11 cellular contexts compared by ENCODE assay signal in the genomic region with DNA sequence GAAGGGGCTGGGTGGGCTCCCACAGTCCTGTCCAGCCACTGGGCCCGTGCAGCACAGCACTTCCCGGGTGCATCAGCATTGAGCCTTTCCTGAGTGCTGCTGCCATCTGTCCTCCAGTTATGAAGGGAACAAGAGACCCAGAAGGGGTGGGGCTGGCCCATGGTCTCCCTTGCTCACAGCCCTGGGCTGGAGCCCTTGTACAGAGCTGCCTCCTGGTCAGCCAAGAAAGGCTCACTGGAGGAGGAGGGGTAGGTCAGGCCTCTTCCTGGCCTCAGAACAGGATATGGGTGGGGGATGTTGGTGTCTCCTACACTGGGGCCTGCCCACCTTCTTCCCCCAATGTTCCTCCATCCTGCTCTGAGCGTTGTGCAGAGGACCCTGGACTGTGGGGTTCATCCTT. TPM values are rescaled to one million over a fixed set of nuclear protein-coding genes. Genes with fewer than 3 reads are reported as not detected.
DNase-seq lines count a peak whose midpoint lies in the region; ATAC-seq, FAIRE-seq and TF ChIP-seq lines count a peak whose summit lies in the region.
"Not testable (repeated sequence)": the region's sequence is repeated elsewhere in the genome, so short reads cannot be mapped to it uniquely, and the experiment has no call there.
"Had no signal": no experiment of that assay in that cellular context is flagged by ENCODE, and none has a peak within 500 bp of the region (broad histone marks: within the 10 kb centered on the region; RNA-seq: fewer than 3 reads in every experiment).

No MANE protein-coding gene starts in this region.

- H3K79me2 ChIP-seq in PC-3 (ENCODE audit: low read length); GM12878 (ENCODE audit: control insufficient read depth, insufficient read depth, low read length); HepG2 (ENCODE audit: insufficient read depth, low read length): not testable (repeated sequence)

- H3K27ac ChIP-seq in PC-3 (ENCODE audit: low read length); GM12878 (ENCODE audit: control insufficient read depth, insufficient read depth); right cardiac atrium (ENCODE audit: low read length); HepG2 (ENCODE audit: extremely low read length, insufficient read depth, low read length); aorta (ENCODE audit: low read depth in 1 of 2, low read length in 2 of 2): not testable (repeated sequence)

- H3K4me3 ChIP-seq in PC-3 (ENCODE audit: low read length); GM12878; right cardiac atrium (ENCODE audit: low read length); HepG2 (replicated peaks in 1 of 3; ENCODE audit: insufficient read depth in 1 of 3, low read depth in 2 of 3, low read length in 3 of 3); aorta (ENCODE audit: low read length in 2 of 2): not testable (repeated sequence)

- TF ChIP-seq CTCF in PC-3 (conservative IDR thresholded peaks at IDR 0.05; ENCODE audit: low read depth, low read length); GM12878 (IDR thresholded peaks at IDR 0.05 in 2 of 3, conservative IDR thresholded peaks at IDR 0.05 in 1 of 3; ENCODE audit: control insufficient read depth in 2 of 3, extremely low read depth in 1 of 3, insufficient read depth in 1 of 3, low read depth in 3 of 3, low read length in 3 of 3); HepG2 (CRISPR knock-in tag; IDR thresholded peaks at IDR 0.05); omental fat pad (IDR thresholded peaks at IDR 0.05): not testable (repeated sequence)

- H3K36me3 ChIP-seq in PC-3 (ENCODE audit: low read depth, low read length); GM12878 (ENCODE audit: control insufficient read depth in 2 of 2, insufficient read depth in 2 of 2, low read length in 1 of 2); HepG2 (replicated peaks in 1 of 2; ENCODE audit: control insufficient read depth in 1 of 2, insufficient read depth in 2 of 2, low read length in 2 of 2); aorta (ENCODE audit: control insufficient read depth in 1 of 2, insufficient read depth in 2 of 2, low read length in 1 of 2): not testable (repeated sequence)

- not testable (repeated sequence) for H3F3A ChIP-seq in PC-3 (ENCODE audit: low read length, unreplicated experiment)

- no CpG with 5 or more reads among the region's 3 CpGs for WGBS in GM12878 (ENCODE audit: insufficient coverage, insufficient replicate concordance, low lambda C conversion rate, missing lambda C conversion rate)
- WGBS in right cardiac atrium: no CpG with 5 or more reads among the region's 3 CpGs
- no CpG with 5 or more reads among the region's 3 CpGs for WGBS in HepG2 (ENCODE audit: low lambda C conversion rate)
- WGBS in aorta, 2 donors: no CpG with 5 or more reads among the region's 3 CpGs

- H3K4me2 ChIP-seq in PC-3 (ENCODE audit: low read length); GM12878 (ENCODE audit: control insufficient read depth, insufficient read depth); HepG2 (ENCODE audit: low read depth, low read length): not testable (repeated sequence)

- H3K4me1 ChIP-seq in PC-3 (ENCODE audit: insufficient read depth, low read length); GM12878 (ENCODE audit: control insufficient read depth, insufficient read depth, low read length); right cardiac atrium (ENCODE audit: control insufficient read depth, insufficient read depth, low read length); HepG2 (ENCODE audit: insufficient read depth, low read length); aorta (ENCODE audit: control insufficient read depth in 1 of 2, insufficient read depth in 2 of 2, low read length in 2 of 2): not testable (repeated sequence)

- intact Hi-C loops in PC-3 (cut with micrococcal nuclease); GM12878 (cut with micrococcal nuclease; ENCODE audit: unreplicated experiment); Right ventricle myocardium superior (cut with DNase I); right cardiac atrium (cut with DNase I); HepG2 (cut with micrococcal nuclease; ENCODE audit: unreplicated experiment); aorta (cut with DNase I): not testable (repeated sequence)

- H3K27me3 ChIP-seq in PC-3 (ENCODE audit: low read length); GM12878 (replicated peaks in 1 of 2; ENCODE audit: control insufficient read depth in 2 of 2, insufficient read depth in 2 of 2, low read length in 1 of 2); right cardiac atrium (ENCODE audit: control insufficient read depth, insufficient read depth); HepG2 (ENCODE audit: control insufficient read depth in 1 of 2, insufficient read depth in 2 of 2, low read length in 2 of 2); aorta (ENCODE audit: control insufficient read depth in 1 of 2, insufficient read depth in 2 of 2, low read length in 1 of 2): not testable (repeated sequence)

- not testable (repeated sequence) for H4K20me1 ChIP-seq in PC-3 (ENCODE audit: low read length); GM12878 (ENCODE audit: control insufficient read depth, insufficient read depth); HepG2 (ENCODE audit: insufficient read depth, low read length)

- not testable (repeated sequence) for H3K9ac ChIP-seq in PC-3 (ENCODE audit: low read length); GM12878 (ENCODE audit: control insufficient read depth, insufficient read depth, low read length); HepG2 (ENCODE audit: insufficient read depth, low read depth, low read length)

- SMC1A ChIA-PET in GM12878 (lab: Charles Lee; ENCODE audit: uncharacterized antibody, unreplicated experiment): not testable (repeated sequence)

- DNase-seq in PC-3; GM12878 (ENCODE audit: low read depth, low spot score); Right ventricle myocardium superior; right cardiac atrium; HepG2 (ENCODE audit: low spot score); omental fat pad (ENCODE audit: low spot score); aorta: not testable (repeated sequence)

- not testable (repeated sequence) for H2AFZ ChIP-seq in PC-3 (ENCODE audit: low read length); GM12878 (ENCODE audit: control insufficient read depth, low read depth, low read length); HepG2 (ENCODE audit: low read length)

- ATAC-seq in PC-3 (peak; percentile 23; the same call in 1 of the 2 replicates), GM12878 (peak; percentile 35; the same call in 2 of the 3 replicates), Right ventricle myocardium superior (ENCODE audit: poor library complexity) (peak; percentile 28), right cardiac atrium (peak; percentile 56 to 66), HepG2 (peak; percentile 52), omental fat pad (ENCODE audit: low FRiP score) (peak; percentile 28), aorta (ENCODE audit: low FRiP score) (peak; percentile 40)

- CTCF ChIA-PET in PC-3 (lab: Charles Lee); GM12878 (lab: Yijun Ruan, JAX); HepG2 (lab: Yijun Ruan, JAX; ENCODE audit: low intra/inter-chr PET ratio, low total read pairs): not testable (repeated sequence)

- H3K9me2 ChIP-seq in PC-3 (replicated peaks; ENCODE audit: low read length): not testable (repeated sequence)

- TF ChIP-seq POLR2A in GM12878 (IDR thresholded peaks at IDR 0.05; ENCODE audit: low read depth, low read length); HepG2 (IDR thresholded peaks at IDR 0.05; ENCODE audit: insufficient read depth in 1 of 2, low read depth in 2 of 2, low read length in 2 of 2): not testable (repeated sequence)

- in situ Hi-C loops in GM12878 (cut with MboI); HepG2 (cut with HindIII; ENCODE audit: extremely low pct_ligation_motif_present, low pct_unique_long_range_greater_than_20kb): not testable (repeated sequence)

- FAIRE-seq in GM12878 (lab: Jason Lieb, UNC); HepG2 (lab: Jason Lieb, UNC): not testable (repeated sequence)

- POLR2A ChIA-PET in PC-3 (lab: Charles Lee; ENCODE audit: unreplicated experiment); GM12878 (lab: Charles Lee); HepG2 (lab: Yijun Ruan, JAX): not testable (repeated sequence)

- not testable (repeated sequence) for TF ChIP-seq EP300 in GM12878 (IDR thresholded peaks at IDR 0.05; ENCODE audit: borderline replicate concordance in 1 of 2, control insufficient read depth in 1 of 2, low read depth in 2 of 2, low read length in 2 of 2); HepG2 (IDR thresholded peaks at IDR 0.05; ENCODE audit: low read depth in 2 of 2, low read length in 2 of 2); HepG2 (CRISPR knock-in tag; IDR thresholded peaks at IDR 0.05; ENCODE audit: borderline replicate concordance)

- not testable (repeated sequence) for BruUV-seq in PC-3 (replicated peaks; lab: Mats Ljungman, UMichigan); GM12878 (replicated peaks; lab: Mats Ljungman, UMichigan); HepG2 (replicated peaks; lab: Mats Ljungman, UMichigan)

- not testable (repeated sequence) for H3K9me3 ChIP-seq in PC-3 (ENCODE audit: low read length); GM12878 (replicated peaks; ENCODE audit: control insufficient read depth, insufficient read depth, low read length); right cardiac atrium (ENCODE audit: control insufficient read depth, low read length); HepG2 (ENCODE audit: low read length); aorta (ENCODE audit: control insufficient read depth, low read length)

- RAD21 ChIA-PET in GM12878 (lab: Charles Lee; ENCODE audit: unreplicated experiment): not testable (repeated sequence)

- TF ChIP-seq RAD21 in GM12878 (IDR thresholded peaks at IDR 0.05; ENCODE audit: insufficient read depth, low read depth, low read length); HepG2 (CRISPR knock-in tag; IDR thresholded peaks at IDR 0.05): not testable (repeated sequence)

RNA-seq across cellular contexts. Expression of a gene that starts 30.6 kb away (rescaled TPM):
- total RNA-seq in PC-3 (2014; rRNA removed) (not detected in 2 replicates), GM12878 (2014; rRNA removed) (72.6 and 78.3 TPM in 2 replicates), GM12878 (2014; rRNA removed; fragmentation: Illumina TruSeq; extraction: Trizol) (36.3 and 37.5 TPM in 2 replicates), GM12878 (2021) (50.4 and 51.2 TPM in 2 replicates), Right ventricle myocardium superior (2.0 TPM), right cardiac atrium (1 to 10 TPM; 2.8 to 4.1 (median 3.6) TPM), HepG2 (2016; rRNA removed; fragmentation: Illumina TruSeq; extraction: Trizol) (0.77 and 0.90 TPM in 2 replicates), omental fat pad (10 to 100 TPM in 1 of 4 donors, 1 to 10 TPM in 3; 2.6 to 13.2 (median 6.8) TPM), aorta (1 to 10 TPM; 4.0 to 6.3 TPM)
- total RNA-seq in GM12878 (2013; cell fraction: nucleolus; rRNA removed): 20.9 and 22.9 TPM in 2 replicates
- polyA plus RNA-seq in GM12878 (2011; ENCODE audit: low read depth): 9.0 TPM
- polyA plus RNA-seq in GM12878 (2011; rRNA removed) (11.0 and 18.5 TPM in 2 replicates), GM12878 (2014; fragmentation: Illumina TruSeq; extraction: Trizol) (31.2 and 40.1 TPM in 2 replicates), GM12878 (2014; fragmentation: Nextera tagmentation; extraction: Ambion mirVana) (1 to 10 TPM in 1 of 2 experiments, under 1 TPM in 1; 0.58 to 1.7 TPM), GM12878 (2014; rRNA removed) (65.2 and 72.3 TPM in 2 replicates), GM12878 (2016; fragmentation: Nextera tagmentation; extraction: Ambion mirVana) (10 to 100 TPM; 30.6 to 35.6 TPM), right cardiac atrium (2.3 TPM), HepG2 (2011; rRNA removed) (1.6 and 1.7 TPM in 2 replicates), aorta (1 to 10 TPM in 1 of 2 donors, under 1 TPM in 1; 0.87 to 2.4 TPM)
- polyA plus RNA-seq in GM12878 (2011; cell fraction: cytosol; rRNA removed): 27.0 and 33.8 TPM in 2 replicates
- polyA plus RNA-seq in GM12878 (2011; cell fraction: nucleus; rRNA removed): 34.3 and 41.5 TPM in 2 replicates
- 29.0 and 29.6 TPM in 2 replicates for polyA plus RNA-seq in GM12878 (2012)
- 9.7 and 24.5 TPM in 2 replicates for polyA minus RNA-seq in GM12878 (2011; rRNA and poly(A)+ RNA removed)
- 9.0 and 9.9 TPM in 2 replicates for polyA minus RNA-seq in GM12878 (2011; cell fraction: cytosol; rRNA and poly(A)+ RNA removed)
- polyA minus RNA-seq in GM12878 (2011; cell fraction: nucleus; rRNA and poly(A)+ RNA removed): 12.0 and 14.2 TPM in 2 replicates
- total RNA-seq in HepG2 (2016; cell fraction: cytosol; rRNA removed; fragmentation: Illumina TruSeq; extraction: Trizol; ENCODE audit: low read depth): 0.10 and 0.35 TPM in 2 replicates
- total RNA-seq in HepG2 (2016; cell fraction: insoluble cytoplasmic fraction; rRNA removed; fragmentation: Illumina TruSeq; extraction: Trizol): 0.76 and 1.1 TPM in 2 replicates
- 0.31 and 0.69 TPM in 2 replicates for total RNA-seq in HepG2 (2016; cell fraction: membrane; rRNA removed; fragmentation: Illumina TruSeq; extraction: Trizol)
- 0.31 and 0.60 TPM in 2 replicates for total RNA-seq in HepG2 (2016; cell fraction: nucleus; rRNA removed; fragmentation: Illumina TruSeq; extraction: Trizol)
- 0.79 and 2.2 TPM in 2 replicates for polyA plus RNA-seq in HepG2 (2011; cell fraction: cytosol; rRNA removed)
- 1.8 and 2.6 TPM in 2 replicates for polyA plus RNA-seq in HepG2 (2011; cell fraction: nucleus; rRNA removed)
- 0.37 and 0.85 TPM in 2 replicates for polyA plus RNA-seq in HepG2 (2012)
- polyA plus RNA-seq in HepG2 (2016; cell fraction: cytosol; fragmentation: Illumina TruSeq; extraction: Trizol; ENCODE audit: low read depth): 0.12 and 0.14 TPM in 2 replicates
- 0.44 and 0.88 TPM in 2 replicates for polyA plus RNA-seq in HepG2 (2016; cell fraction: insoluble cytoplasmic fraction; fragmentation: Illumina TruSeq; extraction: Trizol; ENCODE audit: low read depth)
- 0.29 and 0.35 TPM in 2 replicates for polyA plus RNA-seq in HepG2 (2016; cell fraction: membrane; fragmentation: Illumina TruSeq; extraction: Trizol; ENCODE audit: low read depth)
- 1.00 and 1.2 TPM in 2 replicates for polyA plus RNA-seq in HepG2 (2016; cell fraction: nucleus; fragmentation: Illumina TruSeq; extraction: Trizol; ENCODE audit: insufficient read depth, low read depth)
- polyA minus RNA-seq in HepG2 (2011; rRNA and poly(A)+ RNA removed; ENCODE audit: low replicate concordance): 0.16 and 2.7 TPM in 2 replicates
- 0.49 and 0.79 TPM in 2 replicates for polyA minus RNA-seq in HepG2 (2011; cell fraction: cytosol; rRNA and poly(A)+ RNA removed)
- polyA minus RNA-seq in HepG2 (2011; cell fraction: nucleus; rRNA and poly(A)+ RNA removed): 0.75 and 0.90 TPM in 2 replicates
- total RNA-seq: Calu3 had no signal

RNA-seq across cellular contexts. Expression of a gene that starts 50.0 kb away (rescaled TPM):
- not detected in 2 replicates for total RNA-seq in PC-3 (2014; rRNA removed)
- total RNA-seq in GM12878 (2013; cell fraction: nucleolus; rRNA removed): 194 and 200 TPM in 2 replicates
- total RNA-seq in GM12878 (2014; rRNA removed): 18.7 and 21.2 TPM in 2 replicates
- 35.1 and 37.3 TPM in 2 replicates for total RNA-seq in GM12878 (2014; rRNA removed; fragmentation: Illumina TruSeq; extraction: Trizol)
- total RNA-seq in GM12878 (2021): 29.3 and 32.4 TPM in 2 replicates
- polyA plus RNA-seq in GM12878 (2011; ENCODE audit: low read depth): 12.7 TPM
- 5.5 and 7.5 TPM in 2 replicates for polyA plus RNA-seq in GM12878 (2011; rRNA removed)
- 4.3 and 5.9 TPM in 2 replicates for polyA plus RNA-seq in GM12878 (2011; cell fraction: cytosol; rRNA removed)
- polyA plus RNA-seq in GM12878 (2011; cell fraction: nucleus; rRNA removed): 18.7 and 26.5 TPM in 2 replicates
- polyA plus RNA-seq in GM12878 (2012): 18.3 and 26.2 TPM in 2 replicates
- 5.6 and 24.6 TPM in 2 replicates for polyA plus RNA-seq in GM12878 (2014; fragmentation: Illumina TruSeq; extraction: Trizol)
- 1 to 10 TPM; 1.5 to 1.9 TPM for polyA plus RNA-seq in GM12878 (2014; fragmentation: Nextera tagmentation; extraction: Ambion mirVana)
- polyA plus RNA-seq in GM12878 (2014; rRNA removed): 52.0 and 63.2 TPM in 2 replicates
- polyA plus RNA-seq in GM12878 (2016; fragmentation: Nextera tagmentation; extraction: Ambion mirVana): 1 to 10 TPM; 2.8 TPM
- 8.1 and 14.8 TPM in 2 replicates for polyA minus RNA-seq in GM12878 (2011; rRNA and poly(A)+ RNA removed)
- polyA minus RNA-seq in GM12878 (2011; cell fraction: cytosol; rRNA and poly(A)+ RNA removed): 2.4 and 2.9 TPM in 2 replicates
- 14.4 and 35.1 TPM in 2 replicates for polyA minus RNA-seq in GM12878 (2011; cell fraction: nucleus; rRNA and poly(A)+ RNA removed)
- 1.5 TPM for total RNA-seq in Right ventricle myocardium superior
- 1 to 10 TPM in 3 of 4 donors, under 1 TPM in 1; 0.76 to 2.5 (median 1.5) TPM for total RNA-seq in right cardiac atrium
- polyA plus RNA-seq in right cardiac atrium: 1.1 TPM
- total RNA-seq in HepG2 (2016; rRNA removed; fragmentation: Illumina TruSeq; extraction: Trizol): not detected in 2 replicates
- not detected in 2 replicates for total RNA-seq in HepG2 (2016; cell fraction: cytosol; rRNA removed; fragmentation: Illumina TruSeq; extraction: Trizol; ENCODE audit: low read depth)
- total RNA-seq in HepG2 (2016; cell fraction: insoluble cytoplasmic fraction; rRNA removed; fragmentation: Illumina TruSeq; extraction: Trizol): not detected in 2 replicates
- not detected in 2 replicates for total RNA-seq in HepG2 (2016; cell fraction: membrane; rRNA removed; fragmentation: Illumina TruSeq; extraction: Trizol)
- total RNA-seq in HepG2 (2016; cell fraction: nucleus; rRNA removed; fragmentation: Illumina TruSeq; extraction: Trizol): not detected in 2 replicates
- 0.62 and 0.65 TPM in 2 replicates for polyA plus RNA-seq in HepG2 (2011; rRNA removed)
- 0.13 and 0.36 TPM in 2 replicates for polyA plus RNA-seq in HepG2 (2011; cell fraction: cytosol; rRNA removed)
- polyA plus RNA-seq in HepG2 (2011; cell fraction: nucleus; rRNA removed): 1.1 and 1.5 TPM in 2 replicates
- 0.43 TPM in 1 of 2 replicates, not detected in the other for polyA plus RNA-seq in HepG2 (2012)
- polyA plus RNA-seq in HepG2 (2016; cell fraction: cytosol; fragmentation: Illumina TruSeq; extraction: Trizol; ENCODE audit: low read depth): not detected in 2 replicates
- not detected in 2 replicates for polyA plus RNA-seq in HepG2 (2016; cell fraction: insoluble cytoplasmic fraction; fragmentation: Illumina TruSeq; extraction: Trizol; ENCODE audit: low read depth)
- polyA plus RNA-seq in HepG2 (2016; cell fraction: membrane; fragmentation: Illumina TruSeq; extraction: Trizol; ENCODE audit: low read depth): not detected in 2 replicates
- polyA plus RNA-seq in HepG2 (2016; cell fraction: nucleus; fragmentation: Illumina TruSeq; extraction: Trizol; ENCODE audit: insufficient read depth, low read depth): not detected in 2 replicates
- 0.44 and 1.0 TPM in 2 replicates for polyA minus RNA-seq in HepG2 (2011; rRNA and poly(A)+ RNA removed; ENCODE audit: low replicate concordance)
- not detected in 2 replicates for polyA minus RNA-seq in HepG2 (2011; cell fraction: cytosol; rRNA and poly(A)+ RNA removed)
- polyA minus RNA-seq in HepG2 (2011; cell fraction: nucleus; rRNA and poly(A)+ RNA removed): 3.5 and 4.8 TPM in 2 replicates
- 1 to 10 TPM; 1.1 to 4.1 (median 2.8) TPM for total RNA-seq in omental fat pad
- total RNA-seq in aorta: 1 to 10 TPM; 6.3 to 6.6 TPM
- not detected for polyA plus RNA-seq in aorta
- total RNA-seq: Calu3, H7, HFFc6, HT1080 had no signal
